Comparison of ENCODE assay signal across 1 cellular context in genomic region chr9:105978822-105979221, GRCh38.
TF ChIP-seq lines count a peak whose summit lies in the region.

No MANE protein-coding gene starts in this region.

TF ChIP-seq in H1, 55 proteins besides CTCF, POLR2A, EP300 and RAD21 (continued from another document):
- TF ChIP-seq, protein P1, sequence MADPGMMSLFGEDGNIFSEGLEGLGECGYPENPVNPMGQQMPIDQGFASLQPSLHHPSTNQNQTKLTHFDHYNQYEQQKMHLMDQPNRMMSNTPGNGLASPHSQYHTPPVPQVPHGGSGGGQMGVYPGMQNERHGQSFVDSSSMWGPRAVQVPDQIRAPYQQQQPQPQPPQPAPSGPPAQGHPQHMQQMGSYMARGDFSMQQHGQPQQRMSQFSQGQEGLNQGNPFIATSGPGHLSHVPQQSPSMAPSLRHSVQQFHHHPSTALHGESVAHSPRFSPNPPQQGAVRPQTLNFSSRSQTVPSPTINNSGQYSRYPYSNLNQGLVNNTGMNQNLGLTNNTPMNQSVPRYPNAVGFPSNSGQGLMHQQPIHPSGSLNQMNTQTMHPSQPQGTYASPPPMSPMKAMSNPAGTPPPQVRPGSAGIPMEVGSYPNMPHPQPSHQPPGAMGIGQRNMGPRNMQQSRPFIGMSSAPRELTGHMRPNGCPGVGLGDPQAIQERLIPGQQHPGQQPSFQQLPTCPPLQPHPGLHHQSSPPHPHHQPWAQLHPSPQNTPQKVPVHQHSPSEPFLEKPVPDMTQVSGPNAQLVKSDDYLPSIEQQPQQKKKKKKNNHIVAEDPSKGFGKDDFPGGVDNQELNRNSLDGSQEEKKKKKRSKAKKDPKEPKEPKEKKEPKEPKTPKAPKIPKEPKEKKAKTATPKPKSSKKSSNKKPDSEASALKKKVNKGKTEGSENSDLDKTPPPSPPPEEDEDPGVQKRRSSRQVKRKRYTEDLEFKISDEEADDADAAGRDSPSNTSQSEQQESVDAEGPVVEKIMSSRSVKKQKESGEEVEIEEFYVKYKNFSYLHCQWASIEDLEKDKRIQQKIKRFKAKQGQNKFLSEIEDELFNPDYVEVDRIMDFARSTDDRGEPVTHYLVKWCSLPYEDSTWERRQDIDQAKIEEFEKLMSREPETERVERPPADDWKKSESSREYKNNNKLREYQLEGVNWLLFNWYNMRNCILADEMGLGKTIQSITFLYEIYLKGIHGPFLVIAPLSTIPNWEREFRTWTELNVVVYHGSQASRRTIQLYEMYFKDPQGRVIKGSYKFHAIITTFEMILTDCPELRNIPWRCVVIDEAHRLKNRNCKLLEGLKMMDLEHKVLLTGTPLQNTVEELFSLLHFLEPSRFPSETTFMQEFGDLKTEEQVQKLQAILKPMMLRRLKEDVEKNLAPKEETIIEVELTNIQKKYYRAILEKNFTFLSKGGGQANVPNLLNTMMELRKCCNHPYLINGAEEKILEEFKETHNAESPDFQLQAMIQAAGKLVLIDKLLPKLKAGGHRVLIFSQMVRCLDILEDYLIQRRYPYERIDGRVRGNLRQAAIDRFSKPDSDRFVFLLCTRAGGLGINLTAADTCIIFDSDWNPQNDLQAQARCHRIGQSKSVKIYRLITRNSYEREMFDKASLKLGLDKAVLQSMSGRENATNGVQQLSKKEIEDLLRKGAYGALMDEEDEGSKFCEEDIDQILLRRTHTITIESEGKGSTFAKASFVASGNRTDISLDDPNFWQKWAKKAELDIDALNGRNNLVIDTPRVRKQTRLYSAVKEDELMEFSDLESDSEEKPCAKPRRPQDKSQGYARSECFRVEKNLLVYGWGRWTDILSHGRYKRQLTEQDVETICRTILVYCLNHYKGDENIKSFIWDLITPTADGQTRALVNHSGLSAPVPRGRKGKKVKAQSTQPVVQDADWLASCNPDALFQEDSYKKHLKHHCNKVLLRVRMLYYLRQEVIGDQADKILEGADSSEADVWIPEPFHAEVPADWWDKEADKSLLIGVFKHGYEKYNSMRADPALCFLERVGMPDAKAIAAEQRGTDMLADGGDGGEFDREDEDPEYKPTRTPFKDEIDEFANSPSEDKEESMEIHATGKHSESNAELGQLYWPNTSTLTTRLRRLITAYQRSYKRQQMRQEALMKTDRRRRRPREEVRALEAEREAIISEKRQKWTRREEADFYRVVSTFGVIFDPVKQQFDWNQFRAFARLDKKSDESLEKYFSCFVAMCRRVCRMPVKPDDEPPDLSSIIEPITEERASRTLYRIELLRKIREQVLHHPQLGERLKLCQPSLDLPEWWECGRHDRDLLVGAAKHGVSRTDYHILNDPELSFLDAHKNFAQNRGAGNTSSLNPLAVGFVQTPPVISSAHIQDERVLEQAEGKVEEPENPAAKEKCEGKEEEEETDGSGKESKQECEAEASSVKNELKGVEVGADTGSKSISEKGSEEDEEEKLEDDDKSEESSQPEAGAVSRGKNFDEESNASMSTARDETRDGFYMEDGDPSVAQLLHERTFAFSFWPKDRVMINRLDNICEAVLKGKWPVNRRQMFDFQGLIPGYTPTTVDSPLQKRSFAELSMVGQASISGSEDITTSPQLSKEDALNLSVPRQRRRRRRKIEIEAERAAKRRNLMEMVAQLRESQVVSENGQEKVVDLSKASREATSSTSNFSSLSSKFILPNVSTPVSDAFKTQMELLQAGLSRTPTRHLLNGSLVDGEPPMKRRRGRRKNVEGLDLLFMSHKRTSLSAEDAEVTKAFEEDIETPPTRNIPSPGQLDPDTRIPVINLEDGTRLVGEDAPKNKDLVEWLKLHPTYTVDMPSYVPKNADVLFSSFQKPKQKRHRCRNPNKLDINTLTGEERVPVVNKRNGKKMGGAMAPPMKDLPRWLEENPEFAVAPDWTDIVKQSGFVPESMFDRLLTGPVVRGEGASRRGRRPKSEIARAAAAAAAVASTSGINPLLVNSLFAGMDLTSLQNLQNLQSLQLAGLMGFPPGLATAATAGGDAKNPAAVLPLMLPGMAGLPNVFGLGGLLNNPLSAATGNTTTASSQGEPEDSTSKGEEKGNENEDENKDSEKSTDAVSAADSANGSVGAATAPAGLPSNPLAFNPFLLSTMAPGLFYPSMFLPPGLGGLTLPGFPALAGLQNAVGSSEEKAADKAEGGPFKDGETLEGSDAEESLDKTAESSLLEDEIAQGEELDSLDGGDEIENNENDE (IDR thresholded peaks at IDR 0.05; ENCODE audit: insufficient replicate concordance, low read length): no peak
- TF ChIP-seq KDM4A (IDR thresholded peaks at IDR 0.05; ENCODE audit: low read depth, low read length, severe bottlenecking) (no peak), TBP (IDR thresholded peaks at IDR 0.05; ENCODE audit: low read depth, low read length) (no peak), SRF (IDR thresholded peaks at IDR 0.05; ENCODE audit: low read depth, low read length) (no peak), BCL11A (IDR thresholded peaks at IDR 0.05; ENCODE audit: low read depth in 2 of 2, low read length in 2 of 2) (no peak), SAP30 (IDR thresholded peaks at IDR 0.05; ENCODE audit: insufficient read depth, insufficient replicate concordance, low read length) (no peak), CBX5 (IDR thresholded peaks at IDR 0.05; ENCODE audit: low read depth, low read length) (no peak), RBBP5 (IDR thresholded peaks at IDR 0.05; ENCODE audit: borderline replicate concordance, low read depth, low read length) (no peak), GTF2F1 (IDR thresholded peaks at IDR 0.05; ENCODE audit: borderline replicate concordance, low read depth, low read length) (no peak)
